In the genomic region with DNA sequence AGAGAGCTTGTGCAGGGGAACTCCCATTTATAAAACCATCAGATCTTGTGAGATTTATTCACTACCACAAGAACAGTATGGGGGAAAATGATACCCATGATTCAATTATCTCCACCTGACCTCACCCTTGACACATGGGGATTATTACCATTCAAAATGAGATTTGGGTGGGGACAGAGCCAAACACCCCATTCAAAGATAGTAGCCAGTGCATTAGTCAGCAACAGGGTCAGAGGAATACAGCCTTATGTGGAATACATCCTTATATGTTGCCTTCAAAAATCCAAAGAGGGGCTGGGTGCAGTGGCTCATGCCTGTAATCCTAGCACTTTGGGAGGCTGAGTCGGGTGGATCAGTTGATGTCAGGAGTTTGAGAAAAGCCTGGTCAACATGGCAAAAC, we compare ENCODE assay signal across 25 cellular contexts.
"Had no signal": no experiment of that assay in that cellular context is flagged by ENCODE, and none has a peak within 500 bp of the region (broad histone marks: within the 10 kb centered on the region; RNA-seq: fewer than 3 reads in every experiment).

No MANE protein-coding gene starts in this region.

- H3K27ac ChIP-seq: colonic mucosa, coronary artery, dorsolateral prefrontal cortex, epithelial cell of prostate, esophagus muscularis mucosa, esophagus squamous epithelium, foreskin keratinocyte, gastrocnemius medialis, gastroesophageal sphincter, heart left ventricle, heart right ventricle had no signal

- H3K4me3 Mint-ChIP-seq: dendritic cell treated with granulocyte-macrophage colony-stimulating factor and Interleukin-4, amounts not matched to agents 40 ng/mL and 50 ng/mL, for 4 days; effector memory CD8-positive, alpha-beta T cell; endodermal cell had no signal

- H3K27me3 Mint-ChIP-seq: dendritic cell treated with granulocyte-macrophage colony-stimulating factor and Interleukin-4, amounts not matched to agents 40 ng/mL and 50 ng/mL, for 4 days; effector memory CD8-positive, alpha-beta T cell had no signal

- ATAC-seq: effector memory CD8-positive, alpha-beta T cell; esophagus mucosa; foreskin keratinocyte; gastrocnemius medialis; gastroesophageal sphincter; heart left ventricle; heart right ventricle had no signal

- H3K4me1 ChIP-seq: colonic mucosa, esophagus muscularis mucosa, esophagus squamous epithelium, foreskin keratinocyte, gastrocnemius medialis, gastroesophageal sphincter, heart left ventricle, heart right ventricle had no signal

- H3K9me3 Mint-ChIP-seq: dendritic cell treated with granulocyte-macrophage colony-stimulating factor and Interleukin-4, amounts not matched to agents 40 ng/mL and 50 ng/mL, for 4 days; endodermal cell had no signal

- H3K27me3 ChIP-seq: colonic mucosa, dorsolateral prefrontal cortex, esophagus muscularis mucosa, esophagus squamous epithelium, foreskin keratinocyte, gastrocnemius medialis, gastroesophageal sphincter, heart left ventricle, heart right ventricle had no signal

- H3K9me3 ChIP-seq: colonic mucosa, esophagus muscularis mucosa, esophagus squamous epithelium, gastrocnemius medialis, gastroesophageal sphincter, heart left ventricle had no signal

- DNase-seq: colonic mucosa; cortex of kidney; dermis blood vessel endothelial cell; dorsolateral prefrontal cortex; effector CD4-positive, alpha-beta T cell; effector CD8-positive, alpha-beta T cell; effector memory CD4-positive, alpha-beta T cell; effector memory CD8-positive, alpha-beta T cell; endodermal cell; erythroblast; esophagus squamous epithelium; foreskin fibroblast; foreskin keratinocyte; foreskin melanocyte; gastrocnemius medialis; glutamatergic neuron; head of caudate nucleus; heart left ventricle; heart right ventricle had no signal

- H3K36me3 ChIP-seq: colonic mucosa, esophagus muscularis mucosa, esophagus squamous epithelium, gastrocnemius medialis, gastroesophageal sphincter, heart left ventricle, heart right ventricle had no signal

- H3K27ac Mint-ChIP-seq: dendritic cell treated with granulocyte-macrophage colony-stimulating factor and Interleukin-4, amounts not matched to agents 40 ng/mL and 50 ng/mL, for 4 days; effector memory CD8-positive, alpha-beta T cell; endodermal cell had no signal

- H3K4me3 ChIP-seq: colonic mucosa, coronary artery, dorsolateral prefrontal cortex, esophagus muscularis mucosa, esophagus squamous epithelium, gastrocnemius medialis, gastroesophageal sphincter, heart left ventricle, heart right ventricle had no signal
